In genomic region chr1:37998089-37998808, GRCh38 we compare ENCODE assay signal across 17 cellular contexts. TPM values are rescaled to one million over a fixed set of nuclear protein-coding genes. Genes with fewer than 3 reads are reported as not detected.
DNase-seq lines count a peak whose midpoint lies in the region; ATAC-seq and TF ChIP-seq lines count a peak whose summit lies in the region.
"Had no signal": no experiment of that assay in that cellular context is flagged by ENCODE, and none has a peak within 500 bp of the region (broad histone marks: within the 10 kb centered on the region; RNA-seq: fewer than 3 reads in every experiment).

No MANE protein-coding gene starts in this region.

- H3K4me2 ChIP-seq in smooth muscle cell = peak overlapping the region; percentile 97

- H3K36me3 ChIP-seq in HEK293 (ENCODE audit: control insufficient read depth in 2 of 2, insufficient read depth in 1 of 2, low read length in 2 of 2) (peaks cover 0 to 45% of the 10 kb centered on the region in 2 experiments; a peak in 1 of 3 replicates), gastroesophageal sphincter (peaks cover 0 to 19% of the 10 kb centered on the region in 2 donors), smooth muscle cell (ENCODE audit: low read depth) (no peaks in the 10 kb centered on the region)

- peak overlapping the region; percentile 7 to 94 for H3K27ac Mint-ChIP-seq in T-cell
- H3K27ac Mint-ChIP-seq in activated CD4-positive, alpha-beta memory T cell treated with anti-CD3 and anti-CD28 coated beads for 36 hours = no peak overlapping the region

- WGBS in gastroesophageal sphincter (ENCODE audit: low coverage in 1 of 2), 2 donors = 57 to 75% methylated on average over 1 to 9 of the region's 9 CpGs
- 91% methylated on average over 9 of the region's 9 CpGs for WGBS in smooth muscle cell (ENCODE audit: low lambda C conversion rate)

- H3F3A ChIP-seq in smooth muscle cell (ENCODE audit: low read depth) = peaks cover 49% of the 10 kb centered on the region

- no peak for TF ChIP-seq EP300 in gastroesophageal sphincter (IDR thresholded peaks at IDR 0.05)

- no peak overlapping the region for H2AFZ ChIP-seq in smooth muscle cell (ENCODE audit: low read depth)

- H3K4me3 ChIP-seq in HEK293 (ENCODE audit: low read depth, low read length) (no peak overlapping the region), gastroesophageal sphincter (no peak overlapping the region), smooth muscle cell (no peak overlapping the region)

- ATAC-seq in T-cell (replicated peaks in 1 of 4) (no peak), gastroesophageal sphincter (no peak)
- ATAC-seq: activated CD4-positive, CD25-positive, alpha-beta regulatory T cell treated with anti-CD3 and anti-CD28 coated beads, Interleukin-2, amount 50 U/mL, for 24 hours had no signal

- H3K4me3 Mint-ChIP-seq in T-cell = no peak overlapping the region
- no peak overlapping the region for H3K4me3 Mint-ChIP-seq in activated CD4-positive, alpha-beta memory T cell treated with anti-CD3 and anti-CD28 coated beads for 36 hours

- peaks cover 7% of the 10 kb centered on the region for H4K20me1 ChIP-seq in smooth muscle cell (ENCODE audit: low read depth)

- H3K9me3 Mint-ChIP-seq in T-cell = no peaks in the 10 kb centered on the region
- no peaks in the 10 kb centered on the region for H3K9me3 Mint-ChIP-seq in activated CD4-positive, alpha-beta memory T cell treated with anti-CD3 and anti-CD28 coated beads for 36 hours

- no peaks in the 10 kb centered on the region for H3K27me3 ChIP-seq in gastroesophageal sphincter
- no peaks in the 10 kb centered on the region for H3K27me3 ChIP-seq in smooth muscle cell (ENCODE audit: low read depth)

- no peak for DNase-seq in T-cell
- DNase-seq in smooth muscle cell (lab: John Stamatoyannopoulos, UW; ENCODE audit: unreplicated experiment) = no peak
- no peak for DNase-seq in AG20443 (ENCODE audit: low spot score)
- DNase-seq in GM10248 (ENCODE audit: extremely low spot score) = no peak
- DNase-seq in activated T-cell treated with anti-CD3 and anti-CD28 coated beads, Interleukin-2, amount 50 U/mL, for 1 hour = no peak
- no peak for DNase-seq in activated CD4-positive, alpha-beta memory T cell treated with anti-CD3 and anti-CD28 coated beads for 36 hours
- DNase-seq: activated gamma-delta T cell treated with Interleukin-2 at 50 U/mL for 16 hours; dermis blood vessel endothelial cell; NCI-H1105; NCI-H510A; nucleus accumbens; stimulated activated CD4-positive, alpha-beta T cell treated with anti-CD3 and anti-CD28 coated beads, Interleukin-2, amount 100 ng/mL, for 48 hours; stimulated activated naive CD4-positive, alpha-beta T cell treated with Interleukin-2 at 50 U/mL for 16 hours had no signal

- intact Hi-C loops in activated CD4-positive, alpha-beta memory T cell treated with anti-CD3 and anti-CD28 coated beads for 36 hours (cut with micrococcal nuclease) = no loop called here

- peaks cover 39% of the 10 kb centered on the region for H3K79me2 ChIP-seq in smooth muscle cell (ENCODE audit: low read depth)

- H3K4me1 Mint-ChIP-seq in T-cell = peaks cover 16 to 54% (median 53%) of the 10 kb centered on the region in 3 donors
- peaks cover 36% of the 10 kb centered on the region for H3K4me1 Mint-ChIP-seq in activated CD4-positive, alpha-beta memory T cell treated with anti-CD3 and anti-CD28 coated beads for 36 hours (ENCODE audit: low read depth)

- H3K9ac ChIP-seq in smooth muscle cell (ENCODE audit: low read depth) = peak overlapping the region; percentile 87

- no peak for TF ChIP-seq POLR2A in gastroesophageal sphincter (IDR thresholded peaks at IDR 0.05)

- no peaks in the 10 kb centered on the region for H3K27me3 Mint-ChIP-seq in T-cell
- H3K27me3 Mint-ChIP-seq in activated CD4-positive, alpha-beta memory T cell treated with anti-CD3 and anti-CD28 coated beads for 36 hours = no peaks in the 10 kb centered on the region

- POLR2A ChIA-PET in HEK293 (lab: Yijun Ruan, JAX) = interaction anchor here (6.3 kb wide), 1 partner anchor 15 kb away, joined by 44 read pairs; the partner anchor contains the start of gene UTP11
- POLR2A ChIA-PET in T-cell (lab: Charles Lee) = no interaction called here
- POLR2A ChIA-PET in GM10248 (lab: Yijun Ruan, JAX) = no interaction called here
- POLR2A ChIA-PET in activated CD4-positive, alpha-beta memory T cell treated with anti-CD3 and anti-CD28 coated beads for 36 hours (lab: Charles Lee) = interaction anchor here (1.0 to 2.2 kb wide), 2 partner anchors 15 to 17 kb away, joined by 3 to 6 read pairs; partner anchors contain the start of gene UTP11

- H3K36me3 Mint-ChIP-seq in T-cell = no peaks in the 10 kb centered on the region
- peaks cover 6% of the 10 kb centered on the region for H3K36me3 Mint-ChIP-seq in activated CD4-positive, alpha-beta memory T cell treated with anti-CD3 and anti-CD28 coated beads for 36 hours

- H3K9me3 ChIP-seq in HEK293 (ENCODE audit: control insufficient read depth, insufficient read depth, low read depth, low read length) (no peaks in the 10 kb centered on the region), gastroesophageal sphincter (no peaks in the 10 kb centered on the region), smooth muscle cell (replicated peaks; ENCODE audit: low read depth) (no peaks in the 10 kb centered on the region)

- no peak for TF ChIP-seq CTCF in HEK293 (tag by site-specific recombination; IDR thresholded peaks at IDR 0.05)
- no peak for TF ChIP-seq CTCF in gastroesophageal sphincter (IDR thresholded peaks at IDR 0.05)
- TF ChIP-seq CTCF in smooth muscle cell (IDR thresholded peaks at IDR 0.05; ENCODE audit: borderline replicate concordance, insufficient read depth, poor library complexity, severe bottlenecking) = no peak
- no peak for TF ChIP-seq CTCF in GM10248 (IDR thresholded peaks at IDR 0.05; ENCODE audit: control extremely low read depth, extremely low read depth, low read depth, missing control alignments)

- CTCF ChIA-PET in HEK293 (lab: Yijun Ruan, JAX) = no interaction called here
- CTCF ChIA-PET in T-cell (lab: Charles Lee) = no interaction called here
- CTCF ChIA-PET in GM10248 (lab: Yijun Ruan, JAX) = interaction anchor here (1.4 to 6.4 kb wide), 2 partner anchors 7 to 11 kb away, joined by 3 to 51 read pairs; partner anchors contain the start of gene SF3A3
- CTCF ChIA-PET in activated CD4-positive, alpha-beta memory T cell treated with anti-CD3 and anti-CD28 coated beads for 36 hours (lab: Charles Lee) = no interaction called here

- H3K4me1 ChIP-seq in HEK293 (ENCODE audit: control insufficient read depth, insufficient read depth, low read length) (peaks cover 17% of the 10 kb centered on the region), gastroesophageal sphincter (peaks cover 7 to 90% (median 54%) of the 10 kb centered on the region in 3 donors), smooth muscle cell (ENCODE audit: low read depth) (peaks cover 37% of the 10 kb centered on the region)

- no peak overlapping the region for H3K27ac ChIP-seq in HEK293 (ENCODE audit: extremely low read depth, low read depth, low read length)
- H3K27ac ChIP-seq in gastroesophageal sphincter = peak overlapping the region in 3 of 4 donors; percentile 90 to 95 (median 95)
- peak overlapping the region; percentile 99 for H3K27ac ChIP-seq in smooth muscle cell (ENCODE audit: low read depth)

TF ChIP-seq in HEK293, 187 proteins besides CTCF, POLR2A, EP300 and RAD21:
- TF ChIP-seq ZFP37 (tag by site-specific recombination; IDR thresholded peaks at IDR 0.05) (peak; percentile 97), ZNF311 (tag by site-specific recombination; IDR thresholded peaks at IDR 0.05; ENCODE audit: borderline replicate concordance) (no peak)

RNA-seq across cellular contexts. Expression of gene FHL3, which starts 7.1 kb away (rescaled TPM):
- total RNA-seq in T-cell = 10 to 100 TPM in 2 of 5 donors, 1 to 10 TPM in 3; 4.1 to 19.3 (median 8.1) TPM
- 10 to 100 TPM; 25.8 to 58.4 (median 30.6) TPM for total RNA-seq in gastroesophageal sphincter
- 29.5 and 32.0 TPM in 2 replicates for total RNA-seq in smooth muscle cell
- 67.1 and 70.2 TPM in 2 replicates for polyA plus RNA-seq in smooth muscle cell
- total RNA-seq in activated CD4-positive, alpha-beta memory T cell treated with anti-CD3 and anti-CD28 coated beads for 36 hours = 10 to 100 TPM; 14.4 to 14.7 TPM

RNA-seq across cellular contexts. Expression of gene SF3A3, which starts 8.4 kb away (rescaled TPM):
- 10 to 100 TPM; 45.2 to 69.9 (median 53.0) TPM for total RNA-seq in T-cell
- total RNA-seq in gastroesophageal sphincter = 10 to 100 TPM; 44.0 to 61.9 (median 50.9) TPM
- 74.9 and 79.6 TPM in 2 replicates for total RNA-seq in smooth muscle cell
- polyA plus RNA-seq in smooth muscle cell = 50.8 and 54.0 TPM in 2 replicates
- 10 to 100 TPM; 93.5 to 94.4 TPM for total RNA-seq in activated CD4-positive, alpha-beta memory T cell treated with anti-CD3 and anti-CD28 coated beads for 36 hours

RNA-seq across cellular contexts. Expression of gene UTP11, which starts 14.3 kb away (rescaled TPM):
- 10 to 100 TPM in 3 of 5 donors, 1 to 10 TPM in 2; 8.5 to 18.3 (median 15.9) TPM for total RNA-seq in T-cell
- total RNA-seq in gastroesophageal sphincter = 10 to 100 TPM; 50.7 to 79.2 (median 59.8) TPM
- total RNA-seq in smooth muscle cell = 72.4 and 73.5 TPM in 2 replicates
- 43.7 and 44.4 TPM in 2 replicates for polyA plus RNA-seq in smooth muscle cell
- 10 to 100 TPM; 51.2 to 52.3 TPM for total RNA-seq in activated CD4-positive, alpha-beta memory T cell treated with anti-CD3 and anti-CD28 coated beads for 36 hours

RNA-seq across cellular contexts. Expression of gene POU3F1, which starts 48.3 kb away (rescaled TPM):
- total RNA-seq in T-cell (under 1 TPM; 0.28 to 0.72 (median 0.64) TPM), gastroesophageal sphincter (under 1 TPM in 1 of 4 donors, not detected in 3; 0.20 TPM), smooth muscle cell (not detected in 2 replicates)
- polyA plus RNA-seq in smooth muscle cell = 0.55 and 1.4 TPM in 2 replicates
- total RNA-seq in activated CD4-positive, alpha-beta memory T cell treated with anti-CD3 and anti-CD28 coated beads for 36 hours = under 1 TPM; 0.26 to 0.36 TPM
- total RNA-seq: H4 had no signal

RNA-seq across cellular contexts. Expression of gene INPP5B, which starts 51.4 kb away (rescaled TPM):
- total RNA-seq in T-cell (10 to 100 TPM; 27.9 to 35.8 (median 30.9) TPM), gastroesophageal sphincter (10 to 100 TPM; 32.6 to 80.8 (median 37.7) TPM), smooth muscle cell (11.0 and 12.0 TPM in 2 replicates)
- 5.8 and 6.7 TPM in 2 replicates for polyA plus RNA-seq in smooth muscle cell
- total RNA-seq in activated CD4-positive, alpha-beta memory T cell treated with anti-CD3 and anti-CD28 coated beads for 36 hours = 10 to 100 TPM; 24.3 to 24.4 TPM

Comparison
In these comparisons a context has a peak if more than half of its experiments do, and no peak if none do; other contexts are left out.
1. POLR2A ChIA-PET loops: an anchor here in HEK293 (6.3 kb wide) and activated CD4-positive, alpha-beta memory T cell treated with anti-CD3 and anti-CD28 coated beads for 36 hours (1.0 to 2.2 kb wide); none called in T-cell and GM10248.